Comparison of ENCODE assay signal across 1 cellular context in the genomic region with DNA sequence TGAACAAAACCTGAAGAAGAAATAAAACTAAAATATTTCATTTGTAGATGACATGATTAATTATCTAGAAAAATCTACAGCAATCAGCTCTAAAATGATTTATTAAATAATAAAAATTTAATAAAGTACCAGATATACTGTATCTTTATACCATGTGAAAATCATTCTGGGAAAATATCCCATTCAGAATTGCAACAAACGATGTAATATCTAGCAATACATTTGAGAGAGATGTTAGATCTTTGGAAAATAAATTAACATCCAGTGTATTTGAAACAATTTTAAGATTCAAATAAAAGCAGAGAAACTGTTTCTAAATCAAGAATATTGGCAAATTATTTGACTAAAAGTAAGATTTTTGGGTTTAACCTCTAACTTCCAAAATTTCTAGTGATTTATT.
TF ChIP-seq lines count a peak whose summit lies in the region.

No MANE protein-coding gene starts in this region.

TF ChIP-seq in GM12878, 131 proteins besides CTCF, POLR2A, EP300 and RAD21 (continued from another document):
- TF ChIP-seq MLLT1 (IDR thresholded peaks at IDR 0.05): no peak
- no peak for TF ChIP-seq ATF7 (IDR thresholded peaks at IDR 0.05; ENCODE audit: low read depth)
- no peak for TF ChIP-seq MYB (IDR thresholded peaks at IDR 0.05; ENCODE audit: borderline replicate concordance, low read depth, low read length)
- TF ChIP-seq MEF2A (IDR thresholded peaks at IDR 0.05; ENCODE audit: insufficient read depth, low read depth, low read length): no peak
- no peak for TF ChIP-seq GABPA (IDR thresholded peaks at IDR 0.05; ENCODE audit: low read depth)
- TF ChIP-seq ZNF384 (IDR thresholded peaks at IDR 0.05; ENCODE audit: borderline replicate concordance, low read depth, low read length): no peak
- TF ChIP-seq CHD4 (IDR thresholded peaks at IDR 0.05): no peak
- TF ChIP-seq NFYA (IDR thresholded peaks at IDR 0.05; ENCODE audit: borderline replicate concordance, low read depth, low read length): no peak
- TF ChIP-seq, protein P1, sequence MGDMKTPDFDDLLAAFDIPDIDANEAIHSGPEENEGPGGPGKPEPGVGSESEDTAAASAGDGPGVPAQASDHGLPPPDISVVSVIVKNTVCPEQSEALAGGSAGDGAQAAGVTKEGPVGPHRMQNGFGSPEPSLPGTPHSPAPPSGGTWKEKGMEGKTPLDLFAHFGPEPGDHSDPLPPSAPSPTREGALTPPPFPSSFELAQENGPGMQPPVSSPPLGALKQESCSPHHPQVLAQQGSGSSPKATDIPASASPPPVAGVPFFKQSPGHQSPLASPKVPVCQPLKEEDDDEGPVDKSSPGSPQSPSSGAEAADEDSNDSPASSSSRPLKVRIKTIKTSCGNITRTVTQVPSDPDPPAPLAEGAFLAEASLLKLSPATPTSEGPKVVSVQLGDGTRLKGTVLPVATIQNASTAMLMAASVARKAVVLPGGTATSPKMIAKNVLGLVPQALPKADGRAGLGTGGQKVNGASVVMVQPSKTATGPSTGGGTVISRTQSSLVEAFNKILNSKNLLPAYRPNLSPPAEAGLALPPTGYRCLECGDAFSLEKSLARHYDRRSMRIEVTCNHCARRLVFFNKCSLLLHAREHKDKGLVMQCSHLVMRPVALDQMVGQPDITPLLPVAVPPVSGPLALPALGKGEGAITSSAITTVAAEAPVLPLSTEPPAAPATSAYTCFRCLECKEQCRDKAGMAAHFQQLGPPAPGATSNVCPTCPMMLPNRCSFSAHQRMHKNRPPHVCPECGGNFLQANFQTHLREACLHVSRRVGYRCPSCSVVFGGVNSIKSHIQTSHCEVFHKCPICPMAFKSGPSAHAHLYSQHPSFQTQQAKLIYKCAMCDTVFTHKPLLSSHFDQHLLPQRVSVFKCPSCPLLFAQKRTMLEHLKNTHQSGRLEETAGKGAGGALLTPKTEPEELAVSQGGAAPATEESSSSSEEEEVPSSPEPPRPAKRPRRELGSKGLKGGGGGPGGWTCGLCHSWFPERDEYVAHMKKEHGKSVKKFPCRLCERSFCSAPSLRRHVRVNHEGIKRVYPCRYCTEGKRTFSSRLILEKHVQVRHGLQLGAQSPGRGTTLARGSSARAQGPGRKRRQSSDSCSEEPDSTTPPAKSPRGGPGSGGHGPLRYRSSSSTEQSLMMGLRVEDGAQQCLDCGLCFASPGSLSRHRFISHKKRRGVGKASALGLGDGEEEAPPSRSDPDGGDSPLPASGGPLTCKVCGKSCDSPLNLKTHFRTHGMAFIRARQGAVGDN (IDR thresholded peaks at IDR 0.05): no peak
- no peak for TF ChIP-seq ZNF24 (IDR thresholded peaks at IDR 0.05)
- TF ChIP-seq ZSCAN29 (IDR thresholded peaks at IDR 0.05): no peak
- TF ChIP-seq, protein P2, sequence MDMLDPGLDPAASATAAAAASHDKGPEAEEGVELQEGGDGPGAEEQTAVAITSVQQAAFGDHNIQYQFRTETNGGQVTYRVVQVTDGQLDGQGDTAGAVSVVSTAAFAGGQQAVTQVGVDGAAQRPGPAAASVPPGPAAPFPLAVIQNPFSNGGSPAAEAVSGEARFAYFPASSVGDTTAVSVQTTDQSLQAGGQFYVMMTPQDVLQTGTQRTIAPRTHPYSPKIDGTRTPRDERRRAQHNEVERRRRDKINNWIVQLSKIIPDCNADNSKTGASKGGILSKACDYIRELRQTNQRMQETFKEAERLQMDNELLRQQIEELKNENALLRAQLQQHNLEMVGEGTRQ (IDR thresholded peaks at IDR 0.05; ENCODE audit: borderline replicate concordance, low read depth, low read length): no peak
- TF ChIP-seq PAX8 (IDR thresholded peaks at IDR 0.05): no peak
- TF ChIP-seq CHD1 (IDR thresholded peaks at IDR 0.05; ENCODE audit: low read depth, low read length): no peak
- TF ChIP-seq IRF4 (IDR thresholded peaks at IDR 0.05; ENCODE audit: low read depth, low read length): no peak
- TF ChIP-seq HDAC6 (IDR thresholded peaks at IDR 0.05; ENCODE audit: unreplicated experiment): no peak
